Comparison of ENCODE assay signal across 14 cellular contexts in the genomic region with DNA sequence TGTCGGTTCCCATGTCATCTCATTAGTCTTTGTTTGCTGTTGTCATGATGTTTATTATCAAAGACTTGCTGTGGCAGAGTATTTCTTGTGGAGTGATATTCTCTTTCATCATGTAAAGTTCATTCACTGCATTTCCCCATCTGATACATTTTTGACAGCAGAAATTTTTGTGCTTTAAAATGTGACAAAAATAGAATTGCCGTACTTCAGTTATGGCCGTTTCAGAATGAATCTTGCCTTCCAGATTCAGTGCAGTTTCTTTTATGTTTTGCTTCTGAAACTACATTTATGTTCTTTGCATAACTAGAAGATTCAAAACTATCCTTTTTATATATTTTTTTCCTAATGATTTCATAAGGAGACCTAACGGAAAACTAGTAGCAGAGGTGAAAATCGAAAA. TPM values are rescaled to one million over a fixed set of nuclear protein-coding genes. Genes with fewer than 3 reads are reported as not detected.
DNase-seq lines count a peak whose midpoint lies in the region; ATAC-seq, FAIRE-seq and TF ChIP-seq lines count a peak whose summit lies in the region.
"Had no signal": no experiment of that assay in that cellular context is flagged by ENCODE, and none has a peak within 500 bp of the region (broad histone marks: within the 10 kb centered on the region; RNA-seq: fewer than 3 reads in every experiment).

No MANE protein-coding gene starts in this region.

- H3K4me1 ChIP-seq in osteoblast (ENCODE audit: insufficient read depth, low read length) (no peaks in the 10 kb centered on the region), kidney (ENCODE audit: control insufficient read depth in 1 of 2, insufficient read depth in 1 of 2, low read depth in 1 of 2, low read length in 2 of 2) (no peaks in the 10 kb centered on the region), right lobe of liver (no peaks in the 10 kb centered on the region), testis (no peaks in the 10 kb centered on the region)
- H3K4me1 ChIP-seq: left lung, upper lobe of left lung had no signal

- H3K9me3 ChIP-seq in osteoblast (ENCODE audit: low read depth, low read length) (no peaks in the 10 kb centered on the region), kidney (ENCODE audit: control insufficient read depth in 1 of 2, low read length in 2 of 2) (no peaks in the 10 kb centered on the region), right lobe of liver (no peaks in the 10 kb centered on the region), testis (no peaks in the 10 kb centered on the region)
- H3K9me3 ChIP-seq: left lung, upper lobe of left lung had no signal

- TF ChIP-seq POLR2A in right lobe of liver (IDR thresholded peaks at IDR 0.05) = no peak
- no peak for TF ChIP-seq POLR2A in testis (IDR thresholded peaks at IDR 0.05)

- intact Hi-C loops in kidney (cut with DNase I) = no loop called here
- intact Hi-C loops in right lobe of liver (cut with DNase I) = no loop called here
- intact Hi-C loops in testis (cut with DNase I; ENCODE audit: low total_unique reads) = no loop called here

- H3K9ac ChIP-seq in kidney (ENCODE audit: low read length in 2 of 2) = no peak overlapping the region

- FAIRE-seq in kidney (lab: Jason Lieb, UNC) = no peak
- FAIRE-seq: K562 had no signal

- H3K9me3 Mint-ChIP-seq in activated T-cell treated with anti-CD3 and anti-CD28 coated beads, Interleukin-2, amount 50 U/mL, for 24 hours = no peaks in the 10 kb centered on the region

- ATAC-seq in GM21619 (IDR thresholded peaks at IDR 0.05; ENCODE audit: unreplicated experiment) (peak; percentile 29), HG03521 (IDR thresholded peaks at IDR 0.05; ENCODE audit: unreplicated experiment) (peak; percentile 17), right lobe of liver (no peak)
- ATAC-seq: K562, left lung had no signal

- H3K27ac Mint-ChIP-seq in activated T-cell treated with anti-CD3 and anti-CD28 coated beads, Interleukin-2, amount 50 U/mL, for 24 hours = peak overlapping the region; percentile 97
- H3K27ac Mint-ChIP-seq: H9 had no signal

- no peaks in the 10 kb centered on the region for H3K79me2 ChIP-seq in osteoblast (ENCODE audit: insufficient read depth, low read length)

- WGBS in right lobe of liver (ENCODE audit: insufficient coverage, low coverage, low lambda C conversion rate, missing lambda C conversion rate) = 64% methylated on average over 5 of the region's 5 CpGs
- WGBS in testis, 2 donors = 88 to 91% methylated on average over 4 to 5 of the region's 5 CpGs

- H4K20me1 ChIP-seq in osteoblast (ENCODE audit: insufficient read depth, low read length) = no peaks in the 10 kb centered on the region

- H3K4me3 Mint-ChIP-seq in activated T-cell treated with anti-CD3 and anti-CD28 coated beads, Interleukin-2, amount 50 U/mL, for 24 hours = peak overlapping the region; percentile 72
- H3K4me3 Mint-ChIP-seq: H9 had no signal

- TF ChIP-seq CTCF in osteoblast (IDR thresholded peaks at IDR 0.05; ENCODE audit: extremely low read depth, low read depth, low read length) (no peak), kidney (IDR thresholded peaks at IDR 0.05; ENCODE audit: borderline replicate concordance, extremely low read depth, insufficient read depth) (no peak), right lobe of liver (IDR thresholded peaks at IDR 0.05) (no peak), testis (IDR thresholded peaks at IDR 0.05) (no peak)

- peaks cover 36% of the 10 kb centered on the region for H3K36me3 ChIP-seq in osteoblast (ENCODE audit: insufficient read depth, low read length)
- peaks cover 6 to 21% of the 10 kb centered on the region in 2 donors for H3K36me3 ChIP-seq in kidney (ENCODE audit: control insufficient read depth in 1 of 2, insufficient read depth in 2 of 2, low read length in 2 of 2)
- peaks cover 0 to 27% (median 0%) of the 10 kb centered on the region in 4 donors for H3K36me3 ChIP-seq in right lobe of liver
- H3K36me3 ChIP-seq in testis (ENCODE audit: low read depth, missing control alignments) = no peaks in the 10 kb centered on the region

- H3K27me3 Mint-ChIP-seq in activated T-cell treated with anti-CD3 and anti-CD28 coated beads, Interleukin-2, amount 50 U/mL, for 24 hours = peaks cover 21% of the 10 kb centered on the region

- H3K4me1 Mint-ChIP-seq in activated T-cell treated with anti-CD3 and anti-CD28 coated beads, Interleukin-2, amount 50 U/mL, for 24 hours (ENCODE audit: low read depth) = peaks cover 39% of the 10 kb centered on the region
- H3K4me1 Mint-ChIP-seq: H9 had no signal

- H3K36me3 Mint-ChIP-seq in activated T-cell treated with anti-CD3 and anti-CD28 coated beads, Interleukin-2, amount 50 U/mL, for 24 hours (ENCODE audit: low read depth) = peaks cover 90% of the 10 kb centered on the region

- H2AFZ ChIP-seq in osteoblast (ENCODE audit: low read length) = peak overlapping the region; percentile 41

- H3K27me3 ChIP-seq in osteoblast (ENCODE audit: insufficient read depth, low read length) = peaks cover 3% of the 10 kb centered on the region
- peaks cover 0 to 4% of the 10 kb centered on the region in 2 donors for H3K27me3 ChIP-seq in right lobe of liver
- no peaks in the 10 kb centered on the region for H3K27me3 ChIP-seq in testis
- H3K27me3 ChIP-seq: upper lobe of left lung had no signal

- DNase-seq in activated T-cell treated with anti-CD3 and anti-CD28 coated beads, Interleukin-2, amount 50 U/mL, for 24 hours = no peak
- DNase-seq in activated T-cell treated with anti-CD3 and anti-CD28 coated beads for 4 hours = no peak
- DNase-seq in osteoblast (ENCODE audit: insufficient read length, low spot score, missing footprints) = no peak
- no peak for DNase-seq in kidney
- no peak for DNase-seq in right lobe of liver
- DNase-seq in testis = no peak
- DNase-seq: cerebellar nuclear complex, H9, left lung, SHP77 had no signal

- no peak overlapping the region for H3K4me3 ChIP-seq in osteoblast (ENCODE audit: insufficient read depth, low read length)
- H3K4me3 ChIP-seq in kidney (ENCODE audit: low read length in 2 of 2) = no peak overlapping the region
- H3K4me3 ChIP-seq in right lobe of liver = no peak overlapping the region
- H3K4me3 ChIP-seq in testis = no peak overlapping the region
- H3K4me3 ChIP-seq: K562, left lung, upper lobe of left lung had no signal

- H3K4me2 ChIP-seq in osteoblast (ENCODE audit: insufficient read depth, low read length) = no peak overlapping the region

- no peak overlapping the region for H3K27ac ChIP-seq in osteoblast (ENCODE audit: low read depth, low read length)
- no peak overlapping the region for H3K27ac ChIP-seq in kidney (ENCODE audit: low read depth in 2 of 2, low read length in 2 of 2)
- H3K27ac ChIP-seq in right lobe of liver = no peak overlapping the region
- no peak overlapping the region for H3K27ac ChIP-seq in testis
- H3K27ac ChIP-seq: left lung, upper lobe of left lung had no signal

RNA-seq across cellular contexts. Expression of a gene that starts 10.0 kb away (rescaled TPM):
- 6.5 and 8.7 TPM in 2 replicates for total RNA-seq in osteoblast
- 14.4 TPM for total RNA-seq in kidney
- 8.8 TPM for polyA plus RNA-seq in kidney (ENCODE audit: insufficient read depth, low read depth, low replicate concordance)
- 10 to 100 TPM in 1 of 6 experiments, 1 to 10 TPM in 5; 5.1 to 10.3 (median 5.5) TPM for total RNA-seq in right lobe of liver
- 10 to 100 TPM; 42.2 to 44.4 TPM for total RNA-seq in testis
- 33.2 TPM for polyA plus RNA-seq in testis (ENCODE audit: insufficient read depth, low read depth, low replicate concordance)

RNA-seq across cellular contexts. Expression of a gene that starts 44.0 kb away (rescaled TPM):
- total RNA-seq in osteoblast (not detected in 2 replicates), kidney (not detected), right lobe of liver (not detected), testis (1 to 10 TPM in 1 of 2 donors, not detected in 1; 1.2 TPM)
- polyA plus RNA-seq in kidney (ENCODE audit: insufficient read depth, low read depth, low replicate concordance) (not detected), testis (ENCODE audit: insufficient read depth, low read depth, low replicate concordance) (not detected)
- total RNA-seq: H9, K562, left lung, upper lobe of left lung had no signal

Comparison
In these comparisons a context has a peak if more than half of its experiments do, and no peak if none do; other contexts are left out.
1. ATAC-seq: peak in GM21619 (single experiment) and HG03521 (single experiment); none in right lobe of liver (0 of 4).